ENCODE assay signal across 25 cellular contexts in the genomic region with DNA sequence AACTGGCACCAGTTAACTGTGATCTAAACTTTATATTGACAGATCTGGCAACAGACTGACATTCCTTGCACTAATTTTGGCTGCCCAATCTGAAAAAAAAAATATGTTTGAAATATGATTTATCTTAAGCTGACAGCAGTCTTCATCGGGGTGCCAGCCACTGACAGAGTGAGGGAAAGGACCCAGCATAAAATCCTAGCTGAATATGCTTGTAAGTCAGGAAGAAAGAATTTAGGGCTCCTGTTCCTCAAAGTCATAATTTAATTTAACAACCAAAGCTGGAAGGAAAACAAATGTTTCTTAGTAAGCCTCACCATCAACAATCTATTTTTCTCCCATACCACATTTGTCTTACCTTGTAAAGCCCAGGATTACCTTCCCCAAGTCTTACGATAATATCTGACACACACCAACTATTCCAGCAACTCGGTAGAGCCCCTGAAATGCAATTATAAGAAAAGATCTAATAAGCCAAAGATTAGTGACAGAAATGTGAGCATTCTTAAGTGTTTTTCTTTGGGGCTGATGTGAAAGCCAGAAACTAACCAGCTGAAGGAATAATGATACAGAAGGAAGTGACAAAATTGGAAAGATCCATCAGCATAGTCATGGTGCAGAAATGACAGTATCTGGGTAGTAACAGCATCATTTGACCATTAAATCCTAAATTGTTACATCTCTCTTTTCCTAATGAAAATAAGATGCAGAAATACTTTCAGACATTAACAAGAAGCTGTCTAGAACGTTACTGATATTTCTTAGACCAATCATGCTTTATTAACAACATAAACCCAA.
DNase-seq lines count a peak whose midpoint lies in the region; ATAC-seq, FAIRE-seq and TF ChIP-seq lines count a peak whose summit lies in the region.
"Had no signal": no experiment of that assay in that cellular context is flagged by ENCODE, and none has a peak within 500 bp of the region (broad histone marks: within the 10 kb centered on the region; RNA-seq: fewer than 3 reads in every experiment).

No MANE protein-coding gene starts in this region.

- peak overlapping the region; percentile 15 for H3K4me2 ChIP-seq in GM23248 (ENCODE audit: unreplicated experiment)
- H3K4me2 ChIP-seq in osteoblast (ENCODE audit: insufficient read depth, low read length), result no peak overlapping the region

- no peak overlapping the region for H3K27ac ChIP-seq in GM23248
- peak overlapping the region; percentile 33 for H3K27ac ChIP-seq in osteoblast (ENCODE audit: low read depth, low read length)
- H3K27ac ChIP-seq in breast epithelium, result no peak overlapping the region
- H3K27ac ChIP-seq: SJCRH30 had no signal

- in situ Hi-C loops in GM23248 (cut with MboI), result loop anchor here (25.0 kb wide), 2 partner anchors 421 to 1446 kb away; a partner anchor contains a TSS

- H3K4me3 ChIP-seq in GM23248 (no peak overlapping the region), adipocyte (ENCODE audit: low read length) (no peak overlapping the region), osteoblast (ENCODE audit: insufficient read depth, low read length) (no peak overlapping the region), breast epithelium (no peak overlapping the region)
- H3K4me3 ChIP-seq: GM12878, SJCRH30 had no signal

- no peak for DNase-seq in GM23248
- peak; percentile 52 for DNase-seq in NCI-H82 (lab: John Stamatoyannopoulos, UW)
- peak; percentile 15 for DNase-seq in adipocyte (ENCODE audit: low read depth)
- no peak for DNase-seq in osteoblast (ENCODE audit: insufficient read length, low spot score, missing footprints)
- DNase-seq in breast epithelium (ENCODE audit: low spot score in 2 of 2), result no peak
- no peak for DNase-seq in GM12891 (ENCODE audit: insufficient read length, low spot score)
- DNase-seq: C1 segment of cervical spinal cord; Caco-2; CD4-positive, alpha-beta memory T cell; DMS79; GDM1; KG1; MM.1S; NCI-H2029; NCI-H2227 treated with DMSO at 0.1 percent for 48 hours; NCI-H510A; NK-92 treated with Interleukin-12 subunit alpha and Interleukin-12 subunit beta, amount 100 ng/mL, for 24 hours; PC-3; SJCRH30; T-helper 1 cell had no signal

- H3K9me2 ChIP-seq in GM23248 (ENCODE audit: insufficient read depth), result no peaks in the 10 kb centered on the region

- H4K20me1 ChIP-seq in GM23248 (ENCODE audit: insufficient read depth) (no peaks in the 10 kb centered on the region), osteoblast (ENCODE audit: insufficient read depth, low read length) (no peaks in the 10 kb centered on the region)

- H3K27me3 ChIP-seq in GM23248 (replicated peaks; ENCODE audit: insufficient read depth) (no peaks in the 10 kb centered on the region), adipocyte (replicated peaks; ENCODE audit: control insufficient read depth, insufficient read depth, low read length) (no peaks in the 10 kb centered on the region), osteoblast (ENCODE audit: insufficient read depth, low read length) (no peaks in the 10 kb centered on the region), breast epithelium (no peaks in the 10 kb centered on the region)
- H3K27me3 ChIP-seq: SJCRH30 had no signal

- ATAC-seq in HG02642 (IDR thresholded peaks at IDR 0.05; ENCODE audit: poor library complexity, unreplicated experiment), result no peak
- ATAC-seq: GM12878, HCT116 had no signal

- no peak overlapping the region for H3K9ac ChIP-seq in GM23248
- H3K9ac ChIP-seq in adipocyte (ENCODE audit: low read length), result no peak overlapping the region

- H3K9me3 ChIP-seq in GM23248 (ENCODE audit: low read depth), result no peaks in the 10 kb centered on the region
- H3K9me3 ChIP-seq in adipocyte (ENCODE audit: control insufficient read depth, low read length), result no peaks in the 10 kb centered on the region
- no peaks in the 10 kb centered on the region for H3K9me3 ChIP-seq in osteoblast (ENCODE audit: low read depth, low read length)
- no peaks in the 10 kb centered on the region for H3K9me3 ChIP-seq in breast epithelium
- H3K9me3 ChIP-seq: Caco-2, SJCRH30 had no signal

- no peak for FAIRE-seq in GM12891 (lab: Jason Lieb, UNC)
- FAIRE-seq: A204.1, GM12878, H1 had no signal

- intact Hi-C loops in breast epithelium (cut with DNase I; ENCODE audit: low total_unique reads), result no loop called here

- no peaks in the 10 kb centered on the region for H3K36me3 ChIP-seq in GM23248 (ENCODE audit: low read depth)
- H3K36me3 ChIP-seq in adipocyte (ENCODE audit: control insufficient read depth, insufficient read depth, low read length, severe bottlenecking), result no peaks in the 10 kb centered on the region
- no peaks in the 10 kb centered on the region for H3K36me3 ChIP-seq in osteoblast (ENCODE audit: insufficient read depth, low read length)
- no peaks in the 10 kb centered on the region for H3K36me3 ChIP-seq in breast epithelium
- H3K36me3 ChIP-seq: SJCRH30 had no signal

- 16 to 18% methylated on average over 4 of the region's 4 CpGs for WGBS in GM23248 (ENCODE audit: low coverage in 1 of 2, low lambda C conversion rate in 2 of 2, missing lambda C conversion rate in 2 of 2), 2 experiments

- H3K4me1 ChIP-seq in GM23248 (ENCODE audit: insufficient read depth) (peaks cover 31% of the 10 kb centered on the region), adipocyte (ENCODE audit: control insufficient read depth, insufficient read depth, low read length) (peaks cover 21% of the 10 kb centered on the region), osteoblast (ENCODE audit: insufficient read depth, low read length) (peaks cover 31% of the 10 kb centered on the region), breast epithelium (no peaks in the 10 kb centered on the region)
- H3K4me1 ChIP-seq: Caco-2, SJCRH30 had no signal

- H2AFZ ChIP-seq in GM23248, result no peak overlapping the region
- H2AFZ ChIP-seq in osteoblast (ENCODE audit: low read length), result peak overlapping the region; percentile 10

- TF ChIP-seq POLR2A in breast epithelium (IDR thresholded peaks at IDR 0.05) (no peak), GM12891 (IDR thresholded peaks at IDR 0.05; ENCODE audit: low read depth, low read length) (no peak)

- no peak for TF ChIP-seq CTCF in osteoblast (IDR thresholded peaks at IDR 0.05; ENCODE audit: extremely low read depth, low read depth, low read length)
- TF ChIP-seq CTCF in breast epithelium (IDR thresholded peaks at IDR 0.05), result no peak

- no peaks in the 10 kb centered on the region for H3K79me2 ChIP-seq in GM23248 (ENCODE audit: insufficient read depth)
- no peaks in the 10 kb centered on the region for H3K79me2 ChIP-seq in osteoblast (ENCODE audit: insufficient read depth, low read length)

- peaks cover 46% of the 10 kb centered on the region for H3F3A ChIP-seq in GM23248 (ENCODE audit: insufficient read depth)

TF ChIP-seq in GM12891, 5 proteins besides CTCF, POLR2A, EP300 and RAD21:
- TF ChIP-seq TAF1 (IDR thresholded peaks at IDR 0.05; ENCODE audit: low read depth, low read length) (no peak), POLR2AphosphoS5 (IDR thresholded peaks at IDR 0.05; ENCODE audit: low read depth, low read length) (no peak), POU2F2 (IDR thresholded peaks at IDR 0.05; ENCODE audit: low read depth, low read length) (no peak), SPI1 (IDR thresholded peaks at IDR 0.05; ENCODE audit: low read depth, low read length) (no peak), PAX5 (IDR thresholded peaks at IDR 0.05; ENCODE audit: insufficient read depth, low read length, severe bottlenecking) (no peak)

Comparison
In these comparisons a context has a peak if more than half of its experiments do, and no peak if none do; other contexts are left out.
1. DNase-seq: peak in NCI-H82 (single experiment) and adipocyte (single experiment); none in GM23248 (single experiment), osteoblast (single experiment), breast epithelium (0 of 2) and GM12891 (single experiment).